Comparison of ENCODE assay signal across 11 cellular contexts in the genomic region with DNA sequence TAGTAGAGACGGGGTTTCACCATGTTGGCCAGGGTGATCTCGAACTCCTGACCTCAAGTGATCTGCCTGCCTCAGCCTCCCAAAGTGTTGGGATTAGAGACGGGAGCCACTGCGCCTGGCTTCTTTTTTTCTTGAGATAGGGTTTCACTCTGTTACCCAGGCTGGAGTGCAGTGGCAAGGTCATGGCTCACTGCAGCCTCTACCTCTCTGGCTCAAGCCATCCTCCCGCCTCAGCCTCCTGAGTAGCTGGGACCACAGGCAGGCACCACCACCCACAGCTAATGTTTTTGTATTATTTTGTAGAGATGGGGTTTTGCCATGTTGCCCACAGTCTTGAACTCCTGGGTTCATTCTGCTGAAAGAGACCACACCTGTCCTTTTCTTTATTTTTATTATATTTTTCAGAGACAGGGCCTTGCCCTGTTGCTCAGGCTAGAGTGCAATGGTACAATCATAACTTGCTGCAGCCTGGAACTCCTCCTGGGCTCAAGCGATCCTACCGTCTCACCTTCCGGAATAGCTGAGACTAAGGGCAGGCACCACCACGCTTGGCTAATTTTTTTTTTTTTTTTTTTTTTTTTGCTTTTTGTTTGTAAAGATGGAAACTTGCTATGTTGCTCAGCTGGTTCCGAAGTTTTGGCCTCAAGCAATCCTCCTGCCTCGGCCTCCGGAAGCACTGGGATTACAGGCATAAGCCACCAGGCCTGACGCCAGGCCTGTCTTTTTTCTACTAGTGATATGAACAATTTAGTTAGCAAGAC. TPM values are rescaled to one million over a fixed set of nuclear protein-coding genes. Genes with fewer than 3 reads are reported as not detected.
DNase-seq lines count a peak whose midpoint lies in the region; ATAC-seq and TF ChIP-seq lines count a peak whose summit lies in the region.
"Had no signal": no experiment of that assay in that cellular context is flagged by ENCODE, and none has a peak within 500 bp of the region (broad histone marks: within the 10 kb centered on the region; RNA-seq: fewer than 3 reads in every experiment).

No MANE protein-coding gene starts in this region.

- ATAC-seq in CD4-positive, CD25-positive, alpha-beta regulatory T cell (ENCODE audit: low read depth in 2 of 2), result no peak
- ATAC-seq in psoas muscle, result no peak
- ATAC-seq in sciatic nerve, result no peak

- peak overlapping the region; percentile 89 for H3K27ac ChIP-seq in CD4-positive, CD25-positive, alpha-beta regulatory T cell (ENCODE audit: insufficient read depth, low read length, poor library complexity, severe bottlenecking)
- H3K27ac ChIP-seq in SK-N-MC (peak overlapping the region; percentile 43), esophagus muscularis mucosa (replicated peaks in 1 of 4) (peak overlapping the region; percentile 92 to 100 (median 96)), psoas muscle (peak overlapping the region; percentile 99)

- H3K36me3 ChIP-seq in CD4-positive, CD25-positive, alpha-beta regulatory T cell (ENCODE audit: control insufficient read depth, insufficient read depth, low read length), result peaks cover 3% of the 10 kb centered on the region
- 0 out of 2 replicates have a peak, but pooled peaks cover 5% of the 10 kb centered on the region for H3K36me3 ChIP-seq in SK-N-MC (ENCODE audit: insufficient read depth, low read length)
- peaks cover 0 to 25% (median 0%) of the 10 kb centered on the region in 4 donors for H3K36me3 ChIP-seq in esophagus muscularis mucosa
- no peaks in the 10 kb centered on the region for H3K36me3 ChIP-seq in psoas muscle (ENCODE audit: insufficient read depth in 1 of 2, low read depth in 1 of 2)

- peak overlapping the region; percentile 82 to 100 (median 94) for H3K4me3 Mint-ChIP-seq in CD4-positive, CD25-positive, alpha-beta regulatory T cell

- TF ChIP-seq POLR2A in esophagus muscularis mucosa (IDR thresholded peaks at IDR 0.05; ENCODE audit: low read depth), result no peak

- WGBS in esophagus muscularis mucosa, result 35% methylated on average over 13 of the region's 13 CpGs
- WGBS in psoas muscle, 3 donors, result 25 to 41% (median 28%) methylated on average over 13 of the region's 13 CpGs

- DNase-seq in CD4-positive, CD25-positive, alpha-beta regulatory T cell, result peak in 1 of 3 donors; percentile 2
- DNase-seq in SK-N-MC (ENCODE audit: low read depth, low spot score) (no peak), esophagus muscularis mucosa (ENCODE audit: extremely low spot score) (no peak), psoas muscle (no peak), NCI-H2171 treated with DMSO at 0.1 percent for 48 hours (lab: John Stamatoyannopoulos, UW) (no peak), midbrain (lab: John Stamatoyannopoulos, UW) (no peak), sciatic nerve (ENCODE audit: low spot score) (no peak), KBM-7 (no peak)
- DNase-seq: activated CD4-positive, alpha-beta T cell treated with anti-CD3 and anti-CD28 coated beads, Interleukin-2, amount 50 U/mL, for 48 hours; NCI-H82; stimulated activated CD4-positive, alpha-beta T cell treated with anti-CD3 and anti-CD28 coated beads, Interleukin-12 subunit alpha, Interleukin-12 subunit beta, amount 100 ng/mL, for 4 hours had no signal

- TF ChIP-seq CTCF in esophagus muscularis mucosa (IDR thresholded peaks at IDR 0.05) (no peak), psoas muscle (IDR thresholded peaks at IDR 0.05) (no peak)

- no peaks in the 10 kb centered on the region for H3K9me3 ChIP-seq in CD4-positive, CD25-positive, alpha-beta regulatory T cell (ENCODE audit: control insufficient read depth in 2 of 2, low read length in 2 of 2)
- H3K9me3 ChIP-seq in SK-N-MC (ENCODE audit: low read depth, low read length) (no peaks in the 10 kb centered on the region), esophagus muscularis mucosa (no peaks in the 10 kb centered on the region), psoas muscle (no peaks in the 10 kb centered on the region)

- H3K27me3 Mint-ChIP-seq in CD4-positive, CD25-positive, alpha-beta regulatory T cell, result peaks cover 13% of the 10 kb centered on the region

- peaks cover 0 to 5% (median 0%) of the 10 kb centered on the region in 7 donors for H3K9me3 Mint-ChIP-seq in CD4-positive, CD25-positive, alpha-beta regulatory T cell

- intact Hi-C loops in esophagus muscularis mucosa (cut with DNase I), result no loop called here
- intact Hi-C loops in psoas muscle (cut with DNase I), result no loop called here
- intact Hi-C loops in sciatic nerve (cut with DNase I), result no loop called here

- peak overlapping the region; percentile 46 for H3K9ac ChIP-seq in SK-N-MC (ENCODE audit: insufficient read length)

- H3K4me1 Mint-ChIP-seq in CD4-positive, CD25-positive, alpha-beta regulatory T cell, result peaks cover 5 to 55% (median 26%) of the 10 kb centered on the region in 4 donors

- peaks cover 67% of the 10 kb centered on the region for H3K4me1 ChIP-seq in CD4-positive, CD25-positive, alpha-beta regulatory T cell (ENCODE audit: control insufficient read depth, insufficient read depth, low read length, poor library complexity, severe bottlenecking)
- H3K4me1 ChIP-seq in esophagus muscularis mucosa, result peaks cover 66 to 82% (median 82%) of the 10 kb centered on the region in 4 donors
- H3K4me1 ChIP-seq in psoas muscle, result peaks cover 72% of the 10 kb centered on the region

- TF ChIP-seq EP300 in esophagus muscularis mucosa (IDR thresholded peaks at IDR 0.05), result no peak

- H3K27me3 ChIP-seq in CD4-positive, CD25-positive, alpha-beta regulatory T cell (ENCODE audit: control insufficient read depth, insufficient read depth, low read length), result no peaks in the 10 kb centered on the region
- H3K27me3 ChIP-seq in esophagus muscularis mucosa (no peaks in the 10 kb centered on the region), psoas muscle (ENCODE audit: insufficient read depth in 3 of 3, low read length in 2 of 3) (no peaks in the 10 kb centered on the region)

- H3K27ac Mint-ChIP-seq in CD4-positive, CD25-positive, alpha-beta regulatory T cell, result peak overlapping the region in 2 of 3 donors; percentile 27 to 78

- H3K36me3 Mint-ChIP-seq in CD4-positive, CD25-positive, alpha-beta regulatory T cell, result no peaks in the 10 kb centered on the region

- H3K4me3 ChIP-seq in CD4-positive, CD25-positive, alpha-beta regulatory T cell (ENCODE audit: low read depth, low read length), result peak overlapping the region; percentile 92
- 0 out of 2 replicates have a peak overlapping the region, but pooled peaks have one; percentile 16 for H3K4me3 ChIP-seq in SK-N-MC
- peak overlapping the region; percentile 69 to 97 (median 93) for H3K4me3 ChIP-seq in esophagus muscularis mucosa
- peak overlapping the region; percentile 99 for H3K4me3 ChIP-seq in psoas muscle

- in situ Hi-C loops in KBM-7 (cut with MboI; ENCODE audit: low pct_unique_long_range_greater_than_20kb, low sequenced_read_pairs), result no loop called here

RNA-seq across cellular contexts. Expression of gene LMNA, which starts 3.1 kb away (rescaled TPM):
- 1,807 TPM for total RNA-seq in CD4-positive, CD25-positive, alpha-beta regulatory T cell
- 100 to 1,000 TPM in 1 of 4 donors, 10 to 100 TPM in 3; 54.1 to 113 (median 83.1) TPM for polyA plus RNA-seq in CD4-positive, CD25-positive, alpha-beta regulatory T cell
- total RNA-seq in esophagus muscularis mucosa (100 to 1,000 TPM; 311 to 589 (median 380) TPM), psoas muscle (100 to 1,000 TPM; 161 to 392 (median 291) TPM), sciatic nerve (322 TPM)
- 100 to 1,000 TPM; 114 to 237 (median 138) TPM for polyA plus RNA-seq in psoas muscle

RNA-seq across cellular contexts. Expression of gene MEX3A, which starts 35.3 kb away (rescaled TPM):
- total RNA-seq in CD4-positive, CD25-positive, alpha-beta regulatory T cell, result not detected
- not detected for polyA plus RNA-seq in CD4-positive, CD25-positive, alpha-beta regulatory T cell
- total RNA-seq in esophagus muscularis mucosa (1 to 10 TPM in 1 of 4 donors, under 1 TPM in 3; under 0.01 to 1.6 (median 0.66) TPM), psoas muscle (under 1 TPM; 0.06 to 0.28 (median 0.11) TPM), sciatic nerve (1.2 TPM)
- polyA plus RNA-seq in psoas muscle, result under 1 TPM; 0.07 to 0.42 (median 0.22) TPM

RNA-seq across cellular contexts. Expression of gene SEMA4A, which starts 35.8 kb away (rescaled TPM):
- 41.2 TPM for total RNA-seq in CD4-positive, CD25-positive, alpha-beta regulatory T cell
- 1 to 10 TPM in 2 of 4 donors, under 1 TPM in 2; 0.89 to 2.2 (median 1.4) TPM for polyA plus RNA-seq in CD4-positive, CD25-positive, alpha-beta regulatory T cell
- total RNA-seq in esophagus muscularis mucosa (1 to 10 TPM; 1.7 to 4.1 (median 2.6) TPM), psoas muscle (1 to 10 TPM; 1.2 to 3.4 (median 2.4) TPM), sciatic nerve (8.4 TPM)
- polyA plus RNA-seq in psoas muscle, result 1 to 10 TPM in 1 of 3 donors, under 1 TPM in 2; 0.77 to 1.8 (median 0.82) TPM

RNA-seq across cellular contexts. Expression of gene RAB25, which starts 56.6 kb away (rescaled TPM):
- 1.5 TPM for total RNA-seq in CD4-positive, CD25-positive, alpha-beta regulatory T cell
- polyA plus RNA-seq in CD4-positive, CD25-positive, alpha-beta regulatory T cell, result 1 to 10 TPM in 2 of 4 donors, under 1 TPM in 2; 0.83 to 1.7 (median 0.93) TPM
- total RNA-seq in esophagus muscularis mucosa (not detected), psoas muscle (not detected), sciatic nerve (not detected)
- under 1 TPM; 0.07 to 0.34 (median 0.13) TPM for polyA plus RNA-seq in psoas muscle

Comparison
In these comparisons a context has a peak if more than half of its experiments do, and no peak if none do; other contexts are left out.
1. H3K27ac ChIP-seq: peak in every context shown above with its lines; median percentile 99 in psoas muscle; 96 in esophagus muscularis mucosa; 89 in CD4-positive, CD25-positive, alpha-beta regulatory T cell; 43 in SK-N-MC.
2. H3K4me3 ChIP-seq: peak in every context shown above with its lines; median percentile 99 in psoas muscle; 93 in esophagus muscularis mucosa; 92 in CD4-positive, CD25-positive, alpha-beta regulatory T cell; 16 in SK-N-MC.